In the genomic region with DNA sequence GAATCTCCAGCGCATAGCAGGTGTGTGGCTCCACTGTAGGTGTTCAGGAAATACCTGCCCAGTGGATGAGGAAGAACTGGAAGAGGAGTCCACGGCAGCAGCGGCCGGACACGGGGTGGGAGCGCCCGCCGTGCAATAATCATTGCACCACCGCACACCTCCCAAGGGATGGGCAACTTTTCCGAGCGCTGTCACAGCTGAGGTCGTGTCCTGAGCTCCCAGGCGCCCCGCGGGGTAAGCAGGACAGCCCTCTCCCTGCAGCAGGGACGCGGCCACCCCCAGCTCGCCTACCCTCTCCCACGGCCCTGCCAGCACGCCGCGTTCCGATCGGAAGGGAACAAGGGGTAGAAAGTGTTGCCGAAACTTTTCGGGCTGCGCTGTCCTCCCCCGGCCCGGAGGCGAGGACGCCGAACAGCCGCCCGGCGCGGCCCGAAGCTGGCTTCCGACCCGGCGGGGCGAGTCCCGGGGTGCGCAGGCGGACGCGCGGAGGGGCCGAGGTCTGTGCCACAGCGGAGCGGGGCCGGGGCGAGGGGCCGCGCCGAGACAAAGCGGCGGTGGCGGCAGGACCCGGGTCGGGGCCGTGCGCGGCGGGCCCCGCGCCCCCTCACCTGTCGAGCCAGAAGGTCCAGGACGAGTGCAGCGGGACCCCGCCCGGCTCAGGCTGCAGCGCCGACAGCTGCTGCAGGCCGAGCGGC, we compare ENCODE assay signal across 8 cellular contexts. TPM values are rescaled to one million over a fixed set of nuclear protein-coding genes. Genes with fewer than 3 reads are reported as not detected.
DNase-seq lines count a peak whose midpoint lies in the region; ATAC-seq and TF ChIP-seq lines count a peak whose summit lies in the region.

No MANE protein-coding gene starts in this region.

- H3K4me1 ChIP-seq in right atrium auricular region = peaks cover 0 to 17% of the 10 kb centered on the region in 2 donors

- no peaks in the 10 kb centered on the region for H3K27me3 Mint-ChIP-seq in activated naive CD8-positive, alpha-beta T cell

- H3K27ac Mint-ChIP-seq in activated naive CD8-positive, alpha-beta T cell = peak overlapping the region; percentile 100

- H3K36me3 ChIP-seq in right atrium auricular region = no peaks in the 10 kb centered on the region

- no peaks in the 10 kb centered on the region for H3K36me3 Mint-ChIP-seq in activated naive CD8-positive, alpha-beta T cell

- H3K9me3 ChIP-seq in right atrium auricular region = no peaks in the 10 kb centered on the region

- H3K27me3 ChIP-seq in right atrium auricular region = no peaks in the 10 kb centered on the region

- TF ChIP-seq CTCF in right atrium auricular region (IDR thresholded peaks at IDR 0.05) = no peak
- TF ChIP-seq CTCF in retinal pigment epithelial cell (conservative IDR thresholded peaks at IDR 0.05; ENCODE audit: low read depth, low read length) = peak; percentile 3

- H3K4me3 ChIP-seq in right atrium auricular region (peak overlapping the region; percentile 62 to 81), retinal pigment epithelial cell (ENCODE audit: low read length) (peak overlapping the region; percentile 72)

- peaks cover 69% of the 10 kb centered on the region for H3K4me1 Mint-ChIP-seq in activated naive CD8-positive, alpha-beta T cell (ENCODE audit: low read depth)

- DNase-seq in Daoy (ENCODE audit: low read depth) (peak; percentile 23), NCI-H748 treated with DMSO at 0.1 percent for 48 hours (lab: John Stamatoyannopoulos, UW) (peak; percentile 45), right atrium auricular region (ENCODE audit: low spot score) (no peak), retinal pigment epithelial cell (ENCODE audit: low read depth) (no peak), NCI-H2196 treated with DMSO at 0.1 percent for 48 hours (lab: John Stamatoyannopoulos, UW; ENCODE audit: unreplicated experiment) (no peak), NCI-H187 treated with DMSO at 0.1 percent for 48 hours (lab: John Stamatoyannopoulos, UW) (no peak)

- H3K4me3 Mint-ChIP-seq in activated naive CD8-positive, alpha-beta T cell = peak overlapping the region; percentile 97

- H3K9me3 Mint-ChIP-seq in activated naive CD8-positive, alpha-beta T cell (ENCODE audit: low read depth) = no peaks in the 10 kb centered on the region

- ATAC-seq in GM21825 (IDR thresholded peaks at IDR 0.05; ENCODE audit: unreplicated experiment) = peak; percentile 53

- H3K27ac ChIP-seq in right atrium auricular region = peak overlapping the region; percentile 63 to 83

RNA-seq across cellular contexts. Expression of a gene that starts 0.5 kb away (rescaled TPM):
- 0.83 and 1.7 TPM in 2 replicates for total RNA-seq in Daoy (2014; rRNA removed; shearing (Covaris generic))
- total RNA-seq in right atrium auricular region = 10 to 100 TPM; 18.2 to 23.3 TPM

RNA-seq across cellular contexts. Expression of a gene that starts 28.9 kb away (rescaled TPM):
- total RNA-seq in Daoy (2014; rRNA removed; shearing (Covaris generic)) = 2.5 and 5.0 TPM in 2 replicates
- 1 to 10 TPM in 1 of 2 donors, under 1 TPM in 1; 0.98 to 1.9 TPM for total RNA-seq in right atrium auricular region

Comparison
In these comparisons a context has a peak if more than half of its experiments do, and no peak if none do; other contexts are left out.
1. DNase-seq: peak in Daoy (single experiment) and NCI-H748 treated with DMSO at 0.1 percent for 48 hours (single experiment); none in right atrium auricular region (single experiment), retinal pigment epithelial cell (single experiment), NCI-H2196 treated with DMSO at 0.1 percent for 48 hours (single experiment) and NCI-H187 treated with DMSO at 0.1 percent for 48 hours (single experiment).